Comparison of ENCODE assay signal across 23 cellular contexts in genomic region chr4:147017081-147017480, GRCh38.
DNase-seq lines count a peak whose midpoint lies in the region; ATAC-seq, FAIRE-seq and TF ChIP-seq lines count a peak whose summit lies in the region.
"Had no signal": no experiment of that assay in that cellular context is flagged by ENCODE, and none has a peak within 500 bp of the region (broad histone marks: within the 10 kb centered on the region; RNA-seq: fewer than 3 reads in every experiment).

No MANE protein-coding gene starts in this region.

- H3K4me3 ChIP-seq in mammary epithelial cell (replicated peaks in 1 of 3; ENCODE audit: insufficient read depth in 1 of 3, low read depth in 2 of 3, low read length in 3 of 3) (no peak overlapping the region), fibroblast of pulmonary artery (replicated peaks; ENCODE audit: low read depth, low read length) (no peak overlapping the region), left lung (no peak overlapping the region), SK-N-SH (ENCODE audit: low read depth in 2 of 2, low read length in 1 of 2) (no peak overlapping the region), kidney (ENCODE audit: low read length in 2 of 2) (no peak overlapping the region)
- H3K4me3 ChIP-seq: BLaER1, MG63, PC-9 had no signal

- H3K36me3 ChIP-seq in mammary epithelial cell (ENCODE audit: insufficient read depth, low read length) (no peaks in the 10 kb centered on the region), left lung (no peaks in the 10 kb centered on the region), SK-N-SH (replicated peaks in 1 of 2; ENCODE audit: control insufficient read depth in 1 of 2, insufficient read depth in 2 of 2, low read length in 1 of 2) (no peaks in the 10 kb centered on the region), kidney (ENCODE audit: control insufficient read depth in 1 of 2, insufficient read depth in 2 of 2, low read length in 2 of 2) (no peaks in the 10 kb centered on the region)
- H3K36me3 ChIP-seq: BLaER1, MG63 had no signal

- H3K9ac ChIP-seq in mammary epithelial cell (ENCODE audit: insufficient read depth, low read length) (no peak overlapping the region), SK-N-SH (no peak overlapping the region), kidney (ENCODE audit: low read length in 2 of 2) (no peak overlapping the region)
- H3K9ac ChIP-seq: BLaER1 had no signal

- DNase-seq in MCF 10A (ENCODE audit: unreplicated experiment) (peak; percentile 63), mammary epithelial cell (no peak), amniotic epithelial cell (ENCODE audit: low read depth) (peak; percentile 33), fibroblast of pulmonary artery (ENCODE audit: low read depth) (peak; percentile 16), left lung (no peak), SK-N-SH (no peak), kidney (no peak)
- DNase-seq: CD8-positive, alpha-beta memory T cell; DND-41; H9; KG1; MG63; NCI-H1092 treated with DMSO at 0.1 percent for 48 hours; NCI-H1694 treated with DMSO at 0.1 percent for 48 hours; NCI-H446 treated with DMSO at 0.1 percent for 48 hours; NCI-H748 treated with DMSO at 0.1 percent for 48 hours; PC-9; Right ventricle myocardium superior had no signal

- dilution Hi-C loops in mammary epithelial cell (cut with HindIII; ENCODE audit: low sequenced_read_pairs), result no loop called here

- in situ Hi-C loops in mammary epithelial cell (cut with MboI; ENCODE audit: low sequenced_read_pairs in 2 of 2), result loop anchor here in 1 of 2 donors (5.0 kb wide), 1 partner anchor 80 kb away; no protein-coding TSS in a partner anchor

- intact Hi-C loops in MCF 10A (cut with micrococcal nuclease) (loop anchor here (5.0 kb wide), 1 partner anchor 690 kb away; no protein-coding TSS in a partner anchor), mammary epithelial cell (cut with micrococcal nuclease) (loop anchor here (10.0 kb wide), 1 partner anchor 848 kb away; no protein-coding TSS in a partner anchor), left lung (cut with DNase I) (no loop called here), kidney (cut with DNase I) (loop anchor here (10.0 kb wide), 1 partner anchor 78 kb away; no protein-coding TSS in a partner anchor)

- CTCF ChIA-PET in MCF 10A (lab: Yijun Ruan, JAX) (interaction anchor here (0.8 to 14.3 kb wide), 9 partner anchors 18 to 572 kb away, joined by 3 to 285 read pairs (median 3); no protein-coding TSS in a partner anchor), mammary epithelial cell (lab: Charles Lee; ENCODE audit: low non-redundant PET) (no interaction called here), SK-N-SH (lab: Yijun Ruan, JAX) (interaction anchor here (0.5 to 5.7 kb wide), 2 partner anchors 20 to 80 kb away, joined by 3 to 100 read pairs; no protein-coding TSS in a partner anchor)

- H3K9me3 ChIP-seq in mammary epithelial cell (replicated peaks; ENCODE audit: insufficient read depth, low read length) (no peaks in the 10 kb centered on the region), left lung (no peaks in the 10 kb centered on the region), SK-N-SH (no peaks in the 10 kb centered on the region), kidney (ENCODE audit: control insufficient read depth in 1 of 2, low read length in 2 of 2) (no peaks in the 10 kb centered on the region)
- H3K9me3 ChIP-seq: BLaER1, MG63 had no signal

- POLR2A ChIA-PET in MCF 10A (lab: Yijun Ruan, JAX) (interaction anchor here (0.6 to 1.5 kb wide), 2 partner anchors 80 to 469 kb away, joined by 3 to 6 read pairs; no protein-coding TSS in a partner anchor), SK-N-SH (lab: Yijun Ruan, JAX) (no interaction called here)

- H3K9me3 Mint-ChIP-seq in MCF 10A (ENCODE audit: unreplicated experiment), result no peaks in the 10 kb centered on the region
- H3K9me3 Mint-ChIP-seq: CD8-positive, alpha-beta memory T cell; H9 had no signal

- no peak overlapping the region for H3K27ac ChIP-seq in mammary epithelial cell (ENCODE audit: insufficient read depth, low read depth, low read length)
- no peak overlapping the region for H3K27ac ChIP-seq in left lung
- no peak overlapping the region for H3K27ac ChIP-seq in SK-N-SH (ENCODE audit: low read depth in 2 of 2, low read length in 1 of 2)
- H3K27ac ChIP-seq in kidney (ENCODE audit: low read depth in 2 of 2, low read length in 2 of 2), result no peak overlapping the region
- H3K27ac ChIP-seq: 22Rv1, BLaER1, HL-60, PC-9 had no signal

- H4K20me1 ChIP-seq in mammary epithelial cell (ENCODE audit: insufficient read depth, low read length) (no peaks in the 10 kb centered on the region), SK-N-SH (ENCODE audit: insufficient read depth) (no peaks in the 10 kb centered on the region)
- H4K20me1 ChIP-seq: BLaER1 had no signal

- H2AFZ ChIP-seq in mammary epithelial cell (ENCODE audit: low read depth, low read length) (no peak overlapping the region), SK-N-SH (ENCODE audit: low read depth) (no peak overlapping the region)
- H2AFZ ChIP-seq: PC-9 had no signal

- no peak for FAIRE-seq in kidney (lab: Jason Lieb, UNC)

- H3K9me2 ChIP-seq in SK-N-SH, result no peaks in the 10 kb centered on the region

- TF ChIP-seq CTCF in MCF 10A (IDR thresholded peaks at IDR 0.05; ENCODE audit: unreplicated experiment), result no peak
- TF ChIP-seq CTCF in mammary epithelial cell (conservative IDR thresholded peaks at IDR 0.05 in 1 of 2, IDR thresholded peaks at IDR 0.05 in 1 of 2; ENCODE audit: extremely low read depth in 1 of 2, insufficient read depth in 1 of 2, low read depth in 1 of 2, low read length in 2 of 2), result no peak
- no peak for TF ChIP-seq CTCF in fibroblast of pulmonary artery (IDR thresholded peaks at IDR 0.05; ENCODE audit: low read length, missing control alignments)
- TF ChIP-seq CTCF in left lung (IDR thresholded peaks at IDR 0.05), result no peak
- no peak for TF ChIP-seq CTCF in SK-N-SH (IDR thresholded peaks at IDR 0.05)
- no peak for TF ChIP-seq CTCF in kidney (IDR thresholded peaks at IDR 0.05; ENCODE audit: borderline replicate concordance, extremely low read depth, insufficient read depth)

- peaks cover 26% of the 10 kb centered on the region for H3K4me1 Mint-ChIP-seq in MCF 10A (ENCODE audit: insufficient read depth, unreplicated experiment)
- H3K4me1 Mint-ChIP-seq: CD8-positive, alpha-beta memory T cell had no signal

- H3K27me3 ChIP-seq in mammary epithelial cell (ENCODE audit: insufficient read depth, low read length), result peaks cover 3% of the 10 kb centered on the region
- no peaks in the 10 kb centered on the region for H3K27me3 ChIP-seq in left lung
- no peaks in the 10 kb centered on the region for H3K27me3 ChIP-seq in SK-N-SH (ENCODE audit: insufficient read depth)
- H3K27me3 ChIP-seq: BLaER1, MG63 had no signal

- no peak for TF ChIP-seq EP300 in SK-N-SH (IDR thresholded peaks at IDR 0.05; ENCODE audit: borderline replicate concordance in 1 of 2, low read depth in 1 of 2, low read length in 1 of 2)

- H3K27me3 Mint-ChIP-seq in MCF 10A (ENCODE audit: insufficient read depth, unreplicated experiment), result no peaks in the 10 kb centered on the region
- H3K27me3 Mint-ChIP-seq: CD8-positive, alpha-beta memory T cell had no signal

- no peak overlapping the region for H3K4me2 ChIP-seq in mammary epithelial cell (ENCODE audit: insufficient read depth, low read depth, low read length)
- no peak overlapping the region for H3K4me2 ChIP-seq in SK-N-SH
- H3K4me2 ChIP-seq: BLaER1, PC-9 had no signal

- H3K4me1 ChIP-seq in mammary epithelial cell (ENCODE audit: insufficient read depth, low read length) (no peaks in the 10 kb centered on the region), left lung (no peaks in the 10 kb centered on the region), SK-N-SH (ENCODE audit: control insufficient read depth in 1 of 2, insufficient read depth in 2 of 2, low read depth in 1 of 2, low read length in 1 of 2) (no peaks in the 10 kb centered on the region; a peak in 2 of 4 replicates), kidney (ENCODE audit: control insufficient read depth in 1 of 2, insufficient read depth in 1 of 2, low read depth in 1 of 2, low read length in 2 of 2) (no peaks in the 10 kb centered on the region)
- H3K4me1 ChIP-seq: BLaER1 had no signal

- no peak overlapping the region for H3K4me3 Mint-ChIP-seq in MCF 10A (ENCODE audit: unreplicated experiment)
- H3K4me3 Mint-ChIP-seq: CD8-positive, alpha-beta memory T cell; H9 had no signal

- TF ChIP-seq RAD21 in SK-N-SH (IDR thresholded peaks at IDR 0.05; ENCODE audit: low read length), result no peak

- no TSS peak for BruUV-seq in MCF 10A (replicated peaks; lab: Mats Ljungman, UMichigan)
- BruUV-seq in mammary epithelial cell (replicated peaks; lab: Mats Ljungman, UMichigan), result no TSS peak

- 51% methylated on average over 5 of the region's 5 CpGs for WGBS in mammary epithelial cell (ENCODE audit: low coverage, missing lambda C conversion rate)
- 58% methylated on average over 5 of the region's 5 CpGs for WGBS in SK-N-SH (ENCODE audit: low lambda C conversion rate)

- H3K36me3 Mint-ChIP-seq in MCF 10A (ENCODE audit: insufficient read depth, unreplicated experiment), result no peaks in the 10 kb centered on the region
- H3K36me3 Mint-ChIP-seq: CD8-positive, alpha-beta memory T cell had no signal

- H3K79me2 ChIP-seq in mammary epithelial cell (ENCODE audit: insufficient read depth, low read length) (no peaks in the 10 kb centered on the region), SK-N-SH (ENCODE audit: insufficient read depth) (no peaks in the 10 kb centered on the region)

- H3K27ac Mint-ChIP-seq in MCF 10A (ENCODE audit: low read depth, unreplicated experiment), result no peak overlapping the region
- H3K27ac Mint-ChIP-seq: CD8-positive, alpha-beta memory T cell; H9 had no signal

- H3F3A ChIP-seq in SK-N-SH (replicated peaks; ENCODE audit: insufficient read depth), result no peaks in the 10 kb centered on the region

- ATAC-seq in left lung (no peak), HG02610 (IDR thresholded peaks at IDR 0.05; ENCODE audit: unreplicated experiment) (no peak)
- ATAC-seq: SK-N-SH treated with all-trans-retinoic acid at 6 μM for 48 hours had no signal

TF ChIP-seq in SK-N-SH, 30 proteins besides CTCF, POLR2A, EP300 and RAD21:
- no peak for TF ChIP-seq TAF1 (IDR thresholded peaks at IDR 0.05; ENCODE audit: borderline replicate concordance, low read depth, low read length)

Comparison
In these comparisons a context has a peak if more than half of its experiments do, and no peak if none do; other contexts are left out.
1. DNase-seq: peak in MCF 10A (single experiment), amniotic epithelial cell (single experiment) and fibroblast of pulmonary artery (single experiment); none in mammary epithelial cell (single experiment), left lung (0 of 2), SK-N-SH (single experiment) and kidney (single experiment).
2. intact Hi-C loops: an anchor here in MCF 10A (5.0 kb wide), mammary epithelial cell (10.0 kb wide) and kidney (10.0 kb wide); none called in left lung.